Comparison of ENCODE assay signal across 24 cellular contexts in the genomic region with DNA sequence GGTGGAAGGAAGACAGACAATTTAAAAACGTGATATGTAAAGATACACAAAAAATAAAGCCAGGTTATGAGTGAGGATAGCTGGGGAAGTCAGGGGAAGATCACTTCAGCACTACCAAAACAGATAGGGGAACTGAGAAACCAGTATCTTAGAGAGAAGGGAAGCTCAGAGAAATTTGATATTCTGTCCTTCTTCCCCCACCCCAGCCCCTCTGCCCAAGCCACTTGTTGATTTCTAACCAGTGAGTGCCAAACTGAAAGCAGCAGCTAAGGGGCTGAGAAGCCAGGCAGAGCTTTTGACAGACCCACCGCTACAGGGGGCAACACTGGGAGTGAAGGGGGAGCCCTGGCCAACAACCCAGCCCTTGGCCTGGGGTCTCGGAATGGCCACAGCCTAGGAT.
"Had no signal": no experiment of that assay in that cellular context is flagged by ENCODE, and none has a peak within 500 bp of the region (broad histone marks: within the 10 kb centered on the region; RNA-seq: fewer than 3 reads in every experiment).

No MANE protein-coding gene starts in this region.

- H3K27me3 ChIP-seq: gastrocnemius medialis, neutrophil, ovary, right atrium auricular region had no signal

- H3K27ac ChIP-seq: esophagus squamous epithelium, gastrocnemius medialis, neutrophil, ovary, psoas muscle, right atrium auricular region, tibial artery had no signal

- ATAC-seq: activated T-cell treated with anti-CD3 and anti-CD28 coated beads, Interleukin-2, amount 50 U/mL, for 4 hours; gastrocnemius medialis; left cardiac atrium; psoas muscle; stimulated activated naive CD8-positive, alpha-beta T cell treated with anti-CD3 and anti-CD28 coated beads, Interleukin-15, amount 100 ng/mL, for 72 hours had no signal

- H3K4me3 Mint-ChIP-seq: activated naive CD8-positive, alpha-beta T cell; activated T-cell treated with anti-CD3 and anti-CD28 coated beads, Interleukin-2, amount 50 U/mL, for 4 hours; central memory CD8-positive, alpha-beta T cell; nephron; stimulated activated naive CD8-positive, alpha-beta T cell treated with anti-CD3 and anti-CD28 coated beads, Interleukin-15, amount 100 ng/mL, for 72 hours had no signal

- FAIRE-seq: astrocyte, colon had no signal

- H3K9me3 ChIP-seq: esophagus squamous epithelium, gastrocnemius medialis, neutrophil, ovary, psoas muscle, right atrium auricular region, spleen, tibial artery had no signal

- H3K4me1 Mint-ChIP-seq: central memory CD8-positive, alpha-beta T cell had no signal

- H3K4me3 ChIP-seq: esophagus squamous epithelium, gastrocnemius medialis, ovary, psoas muscle, right atrium auricular region, spleen, tibial artery had no signal

- H3K36me3 ChIP-seq: esophagus squamous epithelium, gastrocnemius medialis, neutrophil, ovary, right atrium auricular region, spleen, tibial artery had no signal

- H3K27ac Mint-ChIP-seq: activated naive CD8-positive, alpha-beta T cell; activated T-helper 2 cell treated with anti-CD3 and anti-CD28 coated beads, Interferon-gamma antibody, Interleukin-2, Interleukin-4, amounts not matched to agents 10 μg/mL and 5 μg/mL and 100 μg/mL, durations not matched to agents 14 hours and 24 hours and 36 hours had no signal

- H3K9me3 Mint-ChIP-seq: activated T-cell treated with anti-CD3 and anti-CD28 coated beads, Interleukin-2, amount 50 U/mL, for 4 hours; activated T-helper 2 cell treated with anti-CD3 and anti-CD28 coated beads, Interferon-gamma antibody, Interleukin-2, Interleukin-4, amounts not matched to agents 10 μg/mL and 5 μg/mL and 100 μg/mL, durations not matched to agents 14 hours and 24 hours and 36 hours; central memory CD8-positive, alpha-beta T cell; nephron; stimulated activated naive CD8-positive, alpha-beta T cell treated with anti-CD3 and anti-CD28 coated beads, Interleukin-15, amount 100 ng/mL, for 72 hours had no signal

- DNase-seq: activated CD4-positive, alpha-beta T cell treated with anti-CD3 and anti-CD28 coated beads for 4 hours; activated CD4-positive, alpha-beta T cell treated with anti-CD3 and anti-CD28 coated beads, Interleukin-2, amount 50 U/mL, for 48 hours; activated CD4-positive, CD25-positive, alpha-beta regulatory T cell; activated CD8-positive, alpha-beta memory T cell treated with anti-CD3 and anti-CD28 coated beads, Interleukin-2, amount 50 U/mL, for 48 hours; activated naive CD4-positive, alpha-beta T cell; activated T-cell treated with anti-CD3 and anti-CD28 coated beads, Interleukin-2, amount 50 U/mL, for 4 hours; esophagus squamous epithelium; gastrocnemius medialis; islet precursor cell; left cardiac atrium; ovary; psoas muscle; spleen; stimulated activated CD4-positive, alpha-beta T cell treated with anti-CD3 and anti-CD28 coated beads, Interleukin-4, amount 100 ng/mL, for 24 hours; stimulated activated naive CD8-positive, alpha-beta T cell treated with anti-CD3 and anti-CD28 coated beads, Interleukin-15, amount 100 ng/mL, for 72 hours; tibial artery had no signal
